ENCODE assay signal across 9 cellular contexts in genomic region chr13:40191186-40191980, GRCh38.
DNase-seq lines count a peak whose midpoint lies in the region; ATAC-seq and TF ChIP-seq lines count a peak whose summit lies in the region.
"Had no signal": no experiment of that assay in that cellular context is flagged by ENCODE, and none has a peak within 500 bp of the region (broad histone marks: within the 10 kb centered on the region; RNA-seq: fewer than 3 reads in every experiment).

No MANE protein-coding gene starts in this region.

- no peak for TF ChIP-seq CTCF in fibroblast of lung (conservative IDR thresholded peaks at IDR 0.05 in 1 of 2, IDR thresholded peaks at IDR 0.05 in 1 of 2; ENCODE audit: low read depth in 1 of 2, low read length in 2 of 2)
- no peak for TF ChIP-seq CTCF in omental fat pad (IDR thresholded peaks at IDR 0.05)

- no peaks in the 10 kb centered on the region for H3K27me3 ChIP-seq in fibroblast of lung (ENCODE audit: control insufficient read depth, insufficient read depth, low read length)
- H3K27me3 ChIP-seq: thyroid gland had no signal

- no peak overlapping the region for H3K9ac ChIP-seq in fibroblast of lung (ENCODE audit: insufficient read depth, low read length)

- intact Hi-C loops in left colon (cut with DNase I, micrococcal nuclease), result no loop called here

- H3K4me3 ChIP-seq in fibroblast of lung (replicated peaks in 1 of 4; ENCODE audit: control extremely low read depth in 1 of 4, insufficient read depth in 1 of 4, low read depth in 3 of 4, low read length in 4 of 4), result no peak overlapping the region
- H3K4me3 ChIP-seq: thyroid gland had no signal

- no peak overlapping the region for H2AFZ ChIP-seq in fibroblast of lung (ENCODE audit: low read length)

- ATAC-seq in SK-N-SH treated with all-trans-retinoic acid at 6 μM for 48 hours (peak; percentile 27), omental fat pad (ENCODE audit: low FRiP score) (peak; percentile 65), GM18867 (IDR thresholded peaks at IDR 0.05; ENCODE audit: unreplicated experiment) (no peak), left colon (no peak)

- H3K36me3 ChIP-seq in fibroblast of lung (ENCODE audit: control insufficient read depth, insufficient read depth, low read length), result no peaks in the 10 kb centered on the region
- H3K36me3 ChIP-seq: thyroid gland had no signal

- no peak overlapping the region for H3K27ac ChIP-seq in fibroblast of lung (ENCODE audit: insufficient read depth, low read length)
- H3K27ac ChIP-seq: thyroid gland had no signal

- H3K79me2 ChIP-seq in fibroblast of lung (ENCODE audit: control insufficient read depth, insufficient read depth, low read length), result no peaks in the 10 kb centered on the region

- no peak overlapping the region for H3K4me2 ChIP-seq in fibroblast of lung (ENCODE audit: extremely low read depth, insufficient read depth, low read length)

- H3K9me3 ChIP-seq in fibroblast of lung (ENCODE audit: control insufficient read depth, insufficient read depth, low read depth, low read length), result no peaks in the 10 kb centered on the region
- H3K9me3 ChIP-seq: thyroid gland had no signal

- peak; percentile 11 for DNase-seq in AG08395 (ENCODE audit: low spot score)
- peak; percentile 15 to 71 for DNase-seq in fibroblast of lung (ENCODE audit: low read depth in 2 of 2)
- no peak for DNase-seq in omental fat pad (ENCODE audit: low spot score)
- no peak for DNase-seq in cerebellar cortex (ENCODE audit: low spot score)
- no peak for DNase-seq in left colon
- DNase-seq in hepatic stellate cell (ENCODE audit: low spot score), result no peak

- H4K20me1 ChIP-seq in fibroblast of lung (ENCODE audit: control insufficient read depth, extremely low read depth, insufficient read depth, low read length), result no peaks in the 10 kb centered on the region

- no peaks in the 10 kb centered on the region for H3K4me1 ChIP-seq in fibroblast of lung (ENCODE audit: control insufficient read depth, extremely low read depth, insufficient read depth, low read length)

TF ChIP-seq in SK-N-SH treated with all-trans-retinoic acid at 6 μM for 48 hours, 23 proteins besides CTCF, POLR2A, EP300 and RAD21:
- TF ChIP-seq CREB5 (CRISPR knock-in tag; IDR thresholded peaks at IDR 0.05; ENCODE audit: low read depth), result no peak
- no peak for TF ChIP-seq ZNF8 (CRISPR knock-in tag; IDR thresholded peaks at IDR 0.05)
- TF ChIP-seq, protein P1, sequence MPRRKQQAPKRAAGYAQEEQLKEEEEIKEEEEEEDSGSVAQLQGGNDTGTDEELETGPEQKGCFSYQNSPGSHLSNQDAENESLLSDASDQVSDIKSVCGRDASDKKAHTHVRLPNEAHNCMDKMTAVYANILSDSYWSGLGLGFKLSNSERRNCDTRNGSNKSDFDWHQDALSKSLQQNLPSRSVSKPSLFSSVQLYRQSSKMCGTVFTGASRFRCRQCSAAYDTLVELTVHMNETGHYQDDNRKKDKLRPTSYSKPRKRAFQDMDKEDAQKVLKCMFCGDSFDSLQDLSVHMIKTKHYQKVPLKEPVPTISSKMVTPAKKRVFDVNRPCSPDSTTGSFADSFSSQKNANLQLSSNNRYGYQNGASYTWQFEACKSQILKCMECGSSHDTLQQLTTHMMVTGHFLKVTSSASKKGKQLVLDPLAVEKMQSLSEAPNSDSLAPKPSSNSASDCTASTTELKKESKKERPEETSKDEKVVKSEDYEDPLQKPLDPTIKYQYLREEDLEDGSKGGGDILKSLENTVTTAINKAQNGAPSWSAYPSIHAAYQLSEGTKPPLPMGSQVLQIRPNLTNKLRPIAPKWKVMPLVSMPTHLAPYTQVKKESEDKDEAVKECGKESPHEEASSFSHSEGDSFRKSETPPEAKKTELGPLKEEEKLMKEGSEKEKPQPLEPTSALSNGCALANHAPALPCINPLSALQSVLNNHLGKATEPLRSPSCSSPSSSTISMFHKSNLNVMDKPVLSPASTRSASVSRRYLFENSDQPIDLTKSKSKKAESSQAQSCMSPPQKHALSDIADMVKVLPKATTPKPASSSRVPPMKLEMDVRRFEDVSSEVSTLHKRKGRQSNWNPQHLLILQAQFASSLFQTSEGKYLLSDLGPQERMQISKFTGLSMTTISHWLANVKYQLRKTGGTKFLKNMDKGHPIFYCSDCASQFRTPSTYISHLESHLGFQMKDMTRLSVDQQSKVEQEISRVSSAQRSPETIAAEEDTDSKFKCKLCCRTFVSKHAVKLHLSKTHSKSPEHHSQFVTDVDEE (CRISPR knock-in tag; IDR thresholded peaks at IDR 0.05), result no peak
- TF ChIP-seq ESRRG (CRISPR knock-in tag; IDR thresholded peaks at IDR 0.05), result no peak
- TF ChIP-seq OSR1 (CRISPR knock-in tag; IDR thresholded peaks at IDR 0.05), result no peak
- TF ChIP-seq ISL1 (CRISPR knock-in tag; IDR thresholded peaks at IDR 0.05), result no peak

Comparison
In these comparisons a context has a peak if more than half of its experiments do, and no peak if none do; other contexts are left out.
1. DNase-seq: peak in AG08395 (single experiment) and fibroblast of lung (2 of 2); none in omental fat pad (single experiment), cerebellar cortex (single experiment), left colon (0 of 2) and hepatic stellate cell (single experiment).
2. ATAC-seq: peak in SK-N-SH treated with all-trans-retinoic acid at 6 μM for 48 hours (single experiment) and omental fat pad (single experiment); none in GM18867 (single experiment) and left colon (single experiment).